23 cellular contexts compared by ENCODE assay signal in the genomic region with DNA sequence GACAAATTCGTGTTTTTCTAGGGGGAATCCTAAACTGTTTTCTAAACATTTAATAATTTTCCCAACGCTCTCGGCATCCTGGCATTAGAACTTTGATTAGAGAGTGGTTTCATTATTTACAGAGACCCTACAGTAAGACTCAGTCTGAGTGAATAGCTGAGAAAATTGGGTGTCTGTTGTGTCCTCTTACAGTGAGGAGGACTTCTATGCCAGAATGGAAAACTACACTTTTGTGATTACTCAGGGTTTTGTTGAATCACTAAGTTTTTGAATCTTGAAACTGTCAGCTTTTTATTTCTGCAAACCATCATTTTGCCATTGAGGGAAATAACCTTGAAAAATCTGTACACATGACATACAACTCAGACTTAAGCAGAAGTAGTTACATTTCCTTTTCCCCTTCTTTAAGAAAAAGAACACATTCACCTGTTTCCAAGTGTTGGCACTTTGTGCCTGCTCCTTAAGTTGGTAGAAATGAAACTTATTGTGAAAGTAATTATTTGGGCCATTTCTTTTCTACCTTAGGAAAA.
"Had no signal": no experiment of that assay in that cellular context is flagged by ENCODE, and none has a peak within 500 bp of the region (broad histone marks: within the 10 kb centered on the region; RNA-seq: fewer than 3 reads in every experiment).

No MANE protein-coding gene starts in this region.

- DNase-seq: activated CD4-positive, alpha-beta memory T cell treated with anti-CD3 and anti-CD28 coated beads, Interleukin-2, amount 10 ng/mL, durations not matched to agents 7 days and 5 days; activated CD4-positive, alpha-beta T cell treated with anti-CD3 and anti-CD28 coated beads for 1 hour; activated CD4-positive, alpha-beta T cell treated with anti-CD3 and anti-CD28 coated beads, Interleukin-2, amount 50 U/mL, for 1 hour; activated gamma-delta T cell; activated naive CD4-positive, alpha-beta T cell treated with anti-CD3 and anti-CD28 coated beads, Interleukin-2, amount 50 U/mL, for 16 hours; adrenal gland; anterior cingulate cortex; cerebellar nuclear complex; KG1; MV-4-11; NCI-H1092 treated with DMSO at 0.1 percent for 48 hours; NCI-H1417 treated with DMSO at 0.1 percent for 48 hours; NCI-H1694; NCI-H2029; NCI-H2107; NCI-H2171 treated with DMSO at 0.1 percent for 48 hours; NCI-H345; NCI-H510A; NCI-H526 treated with DMSO at 0.1 percent for 48 hours; SHP77 treated with DMSO at 0.1 percent for 48 hours had no signal

- H3K4me1 ChIP-seq: adrenal gland had no signal

- H3K36me3 ChIP-seq: adrenal gland had no signal

- H3K36me3 Mint-ChIP-seq: WTC11 had no signal

- H3K4me1 Mint-ChIP-seq: activated CD4-positive, alpha-beta memory T cell treated with anti-CD3 and anti-CD28 coated beads, Interleukin-2, amount 10 ng/mL, durations not matched to agents 7 days and 5 days; WTC11 had no signal

- H3K9me3 Mint-ChIP-seq: activated CD4-positive, alpha-beta memory T cell treated with anti-CD3 and anti-CD28 coated beads, Interleukin-2, amount 10 ng/mL, durations not matched to agents 7 days and 5 days; T-helper 1 cell treated with Interleukin-12 subunit alpha and Interleukin-12 subunit beta and Interleukin-4 antibody, amounts not matched to agents 30 μg/mL and 1 μg/mL, for 36 hours had no signal

- H3K27ac Mint-ChIP-seq: activated CD4-positive, alpha-beta memory T cell treated with anti-CD3 and anti-CD28 coated beads, Interleukin-2, amount 10 ng/mL, durations not matched to agents 7 days and 5 days; IgD-negative memory B cell; T-helper 1 cell treated with Interleukin-12 subunit alpha and Interleukin-12 subunit beta and Interleukin-4 antibody, amounts not matched to agents 30 μg/mL and 1 μg/mL, for 36 hours; WTC11 had no signal

- H3K27me3 Mint-ChIP-seq: activated CD4-positive, alpha-beta memory T cell treated with anti-CD3 and anti-CD28 coated beads, Interleukin-2, amount 10 ng/mL, durations not matched to agents 7 days and 5 days; IgD-negative memory B cell had no signal

- H3K27ac ChIP-seq: adrenal gland had no signal

- H3K4me3 ChIP-seq: adrenal gland had no signal

- ATAC-seq: WTC11 had no signal

- H3K9me3 ChIP-seq: adrenal gland had no signal

- H3K27me3 ChIP-seq: adrenal gland had no signal

- H3K4me3 Mint-ChIP-seq: activated CD4-positive, alpha-beta memory T cell treated with anti-CD3 and anti-CD28 coated beads, Interleukin-2, amount 10 ng/mL, durations not matched to agents 7 days and 5 days; IgD-negative memory B cell; T-helper 1 cell treated with Interleukin-12 subunit alpha and Interleukin-12 subunit beta and Interleukin-4 antibody, amounts not matched to agents 30 μg/mL and 1 μg/mL, for 36 hours; WTC11 had no signal
